In genomic region chr9:87570000-87570834, GRCh38 we compare ENCODE assay signal across 1 cellular context.
TF ChIP-seq lines count a peak whose summit lies in the region.

No MANE protein-coding gene starts in this region.

TF ChIP-seq in WTC11, 78 proteins besides CTCF, POLR2A, EP300 and RAD21 (continued from another document):
- no peak for TF ChIP-seq ARID4B (CRISPR knock-in tag; IDR thresholded peaks at IDR 0.05; ENCODE audit: borderline replicate concordance)
- TF ChIP-seq PRRX2 (CRISPR knock-in tag; IDR thresholded peaks at IDR 0.05): no peak
- TF ChIP-seq PREB (CRISPR knock-in tag; IDR thresholded peaks at IDR 0.05; ENCODE audit: borderline replicate concordance): no peak
- TF ChIP-seq ZNF121 (CRISPR knock-in tag; IDR thresholded peaks at IDR 0.05): no peak
- TF ChIP-seq ESRRA (CRISPR knock-in tag; IDR thresholded peaks at IDR 0.05; ENCODE audit: borderline replicate concordance): no peak
- TF ChIP-seq USF2 (CRISPR knock-in tag; IDR thresholded peaks at IDR 0.05): no peak
- no peak for TF ChIP-seq JAZF1 (CRISPR knock-in tag; IDR thresholded peaks at IDR 0.05)
- no peak for TF ChIP-seq ZNF423 (CRISPR knock-in tag; IDR thresholded peaks at IDR 0.05)
- no peak for TF ChIP-seq ZNF416 (CRISPR knock-in tag; IDR thresholded peaks at IDR 0.05)
- no peak for TF ChIP-seq ZMAT4 (CRISPR knock-in tag; IDR thresholded peaks at IDR 0.05)
- TF ChIP-seq E2F5 (CRISPR knock-in tag; IDR thresholded peaks at IDR 0.05): no peak
- no peak for TF ChIP-seq USF1 (CRISPR knock-in tag; IDR thresholded peaks at IDR 0.05)
- no peak for TF ChIP-seq ZNF532 (CRISPR knock-in tag; IDR thresholded peaks at IDR 0.05; ENCODE audit: borderline replicate concordance)
